In the genomic region with DNA sequence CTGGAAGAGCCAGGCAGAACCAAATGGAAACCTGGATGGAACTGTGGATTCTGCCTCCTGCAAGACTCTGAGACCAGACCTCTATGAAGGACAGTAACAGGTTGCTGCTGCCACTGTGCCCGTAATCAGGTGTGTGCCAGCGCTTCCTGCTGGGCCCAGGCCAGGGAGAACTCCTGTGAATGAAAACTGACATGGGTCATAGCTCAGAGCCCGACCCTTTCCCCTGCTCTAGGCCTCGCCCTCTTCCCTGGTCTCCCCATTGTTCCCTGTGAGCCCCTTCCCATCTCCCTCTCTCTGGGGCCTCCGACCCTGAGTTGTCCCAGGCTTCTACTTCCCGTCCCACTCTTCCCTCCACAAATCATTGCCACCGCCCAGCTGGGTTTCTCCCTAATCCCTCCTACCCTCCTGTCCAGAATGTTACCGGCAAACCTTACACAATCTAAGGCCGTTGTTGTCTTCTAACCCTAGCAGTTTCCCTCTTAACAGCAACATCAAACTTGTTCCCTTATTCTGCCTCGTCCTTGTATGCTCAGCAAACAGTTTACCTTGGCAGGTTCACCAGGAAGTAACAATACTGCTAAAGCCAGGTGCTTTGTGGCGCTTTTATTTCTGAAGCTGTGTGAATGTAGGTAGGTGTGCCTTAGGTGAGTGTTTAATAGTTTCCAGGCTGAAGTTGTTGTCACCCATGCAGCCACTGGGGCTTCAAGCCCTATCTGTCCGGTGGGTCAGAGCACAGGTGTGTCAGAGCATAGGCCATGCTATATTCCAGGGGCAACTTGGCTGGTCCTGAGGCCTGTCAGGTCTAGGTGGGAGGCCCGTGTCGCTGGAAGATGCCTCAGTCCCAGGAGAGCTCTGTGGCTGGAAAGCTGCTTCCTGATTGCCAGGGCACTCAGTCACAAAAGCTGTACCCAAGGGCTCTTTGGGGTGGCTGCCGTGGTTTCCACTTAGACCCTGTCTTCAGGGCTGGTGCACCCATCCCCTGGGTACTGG, we compare ENCODE assay signal across 9 cellular contexts. TPM values are rescaled to one million over a fixed set of nuclear protein-coding genes. Genes with fewer than 3 reads are reported as not detected.
DNase-seq lines count a peak whose midpoint lies in the region; ATAC-seq and TF ChIP-seq lines count a peak whose summit lies in the region.
"Had no signal": no experiment of that assay in that cellular context is flagged by ENCODE, and none has a peak within 500 bp of the region (broad histone marks: within the 10 kb centered on the region; RNA-seq: fewer than 3 reads in every experiment).

No MANE protein-coding gene starts in this region.

- intact Hi-C loops in PC-3 (cut with micrococcal nuclease) (no loop called here), left lung (cut with DNase I) (no loop called here)

- H3K4me1 ChIP-seq in PC-3 (ENCODE audit: insufficient read depth, low read length) (peaks cover 31% of the 10 kb centered on the region), left lung (peaks cover 3 to 21% of the 10 kb centered on the region in 2 donors)

- no peaks in the 10 kb centered on the region for H3K79me2 ChIP-seq in PC-3 (ENCODE audit: low read length)

- H3F3A ChIP-seq in PC-3 (ENCODE audit: low read length, unreplicated experiment) = no peaks in the 10 kb centered on the region

- no peaks in the 10 kb centered on the region for H3K36me3 ChIP-seq in PC-3 (ENCODE audit: low read depth, low read length)
- no peaks in the 10 kb centered on the region for H3K36me3 ChIP-seq in left lung

- POLR2A ChIA-PET in PC-3 (lab: Charles Lee; ENCODE audit: unreplicated experiment) = no interaction called here

- H3K27ac ChIP-seq in 22Rv1 (peak overlapping the region; percentile 98), PC-3 (ENCODE audit: low read length) (peak overlapping the region; percentile 35), left lung (peak overlapping the region; percentile 76 to 78)

- H3K9me3 ChIP-seq in PC-3 (ENCODE audit: low read length) = no peaks in the 10 kb centered on the region
- H3K9me3 ChIP-seq in left lung = no peaks in the 10 kb centered on the region

- CTCF ChIA-PET in PC-3 (lab: Charles Lee) = no interaction called here

- H3K27me3 ChIP-seq in PC-3 (ENCODE audit: low read length) (no peaks in the 10 kb centered on the region), left lung (no peaks in the 10 kb centered on the region)

- peak; percentile 47 for ATAC-seq in PC-3
- ATAC-seq in left lung = peak; percentile 87
- ATAC-seq in GM19324 (IDR thresholded peaks at IDR 0.05; ENCODE audit: low FRiP score, unreplicated experiment) = no peak
- ATAC-seq in HG03520 (IDR thresholded peaks at IDR 0.05; ENCODE audit: unreplicated experiment) = no peak
- no peak for ATAC-seq in HG03432 (IDR thresholded peaks at IDR 0.05; ENCODE audit: unreplicated experiment)

- peak overlapping the region; percentile 60; the same call in 1 of the 2 replicates for H2AFZ ChIP-seq in PC-3 (ENCODE audit: low read length)

- H3K9me2 ChIP-seq in PC-3 (replicated peaks; ENCODE audit: low read length) = no peaks in the 10 kb centered on the region

- H3K4me2 ChIP-seq in PC-3 (ENCODE audit: low read length) = peak overlapping the region; percentile 8; the same call in 1 of the 2 replicates

- H3K4me3 ChIP-seq in PC-3 (ENCODE audit: low read length) (no peak overlapping the region), left lung (no peak overlapping the region)

- H3K9ac ChIP-seq in PC-3 (ENCODE audit: low read length) = no peak overlapping the region

- TF ChIP-seq CTCF in 22Rv1 (IDR thresholded peaks at IDR 0.05) (no peak), PC-3 (conservative IDR thresholded peaks at IDR 0.05; ENCODE audit: low read depth, low read length) (no peak), left lung (IDR thresholded peaks at IDR 0.05) (no peak)

- DNase-seq in HT-29 (ENCODE audit: low spot score) (peak; percentile 86), PC-3 (peak; percentile 47), left lung (peak in 1 of 2 donors; percentile 36), HPDE6-E6E7 (ENCODE audit: extremely low spot score) (no peak)
- DNase-seq: stimulated activated CD4-positive, alpha-beta T cell treated with anti-CD3 and anti-CD28 coated beads, Interleukin-4, amount 100 ng/mL, for 1 hour had no signal

- no TSS peak for BruUV-seq in PC-3 (replicated peaks; lab: Mats Ljungman, UMichigan)

- no peaks in the 10 kb centered on the region for H4K20me1 ChIP-seq in PC-3 (ENCODE audit: low read length)

RNA-seq across cellular contexts. Expression of gene SMPD3, which starts 32.0 kb away (rescaled TPM):
- 45.7 and 50.7 TPM in 2 replicates for total RNA-seq in HT-29 (2014; rRNA removed; shearing (Covaris generic))
- total RNA-seq in PC-3 (2014; rRNA removed) (0.06 TPM in 1 of 2 replicates, not detected in the other), left lung (1 to 10 TPM in 1 of 2 donors, under 1 TPM in 1; 0.79 to 2.3 TPM)

Comparison
In these comparisons a context has a peak if more than half of its experiments do, and no peak if none do; other contexts are left out.
1. H3K27ac ChIP-seq: peak in every context shown above with its lines; median percentile 98 in 22Rv1; 77 in left lung; 35 in PC-3.
2. ATAC-seq: peak in PC-3 (single experiment) and left lung (single experiment); none in GM19324 (single experiment), HG03520 (single experiment) and HG03432 (single experiment).
3. RNA of gene SMPD3, which starts 32.0 kb away (total RNA-seq): 45.7 to 50.7 TPM in HT-29; 0.79 to 2.3 TPM in left lung and 0.06 TPM in PC-3; every median in the first group is over 10 times any median in the second.